ENCODE assay signal across 16 cellular contexts in genomic region chr6:15952231-15953151, GRCh38.
DNase-seq lines count a peak whose midpoint lies in the region; ATAC-seq and TF ChIP-seq lines count a peak whose summit lies in the region.
"Had no signal": no experiment of that assay in that cellular context is flagged by ENCODE, and none has a peak within 500 bp of the region (broad histone marks: within the 10 kb centered on the region; RNA-seq: fewer than 3 reads in every experiment).

No MANE protein-coding gene starts in this region.

- no peaks in the 10 kb centered on the region for H4K20me1 ChIP-seq in BLaER1
- H4K20me1 ChIP-seq in MM.1S (ENCODE audit: insufficient read depth, low read length), result no peaks in the 10 kb centered on the region
- no peaks in the 10 kb centered on the region for H4K20me1 ChIP-seq in neural progenitor cell (ENCODE audit: low read depth)

- H3F3A ChIP-seq in MM.1S (ENCODE audit: insufficient read depth, low read length) (peaks cover 6% of the 10 kb centered on the region; the same call in 1 of the 2 replicates), neural progenitor cell (ENCODE audit: low read depth) (no peaks in the 10 kb centered on the region)

- H3K27ac Mint-ChIP-seq in endodermal cell (no peak overlapping the region), neural progenitor cell (peak overlapping the region; percentile 10)
- H3K27ac Mint-ChIP-seq: activated B cell treated with CpG ODN at 0.5 μM for 24 hours; activated T-helper 17 cell treated with anti-CD3 and anti-CD28 coated beads, Interleukin-2, amount 50 U/mL, for 72 hours; memory B cell; stimulated activated naive B cell treated with anti-CD40 and anti-IgM and Interleukin-4, amounts not matched to agents 10 μg/mL and 1 μg/mL and 100 μg/mL, for 72 hours had no signal

- in situ Hi-C loops in ACHN (cut with HindIII; ENCODE audit: low pct_ligation_motif_present, low pct_unique_long_range_greater_than_20kb, low sequenced_read_pairs), result no loop called here

- no peaks in the 10 kb centered on the region for H3K36me3 ChIP-seq in BLaER1
- no peaks in the 10 kb centered on the region for H3K36me3 ChIP-seq in MM.1S (replicated peaks; ENCODE audit: insufficient read depth, low read length)
- no peaks in the 10 kb centered on the region for H3K36me3 ChIP-seq in endodermal cell (ENCODE audit: control insufficient read depth, insufficient read depth, low read length)
- no peaks in the 10 kb centered on the region for H3K36me3 ChIP-seq in neural progenitor cell

- WGBS in endodermal cell (ENCODE audit: insufficient coverage in 1 of 2, insufficient read length in 1 of 2), 2 experiments, result 86 to 92% methylated on average over 6 to 8 of the region's 8 CpGs

- ATAC-seq in HG03342 (IDR thresholded peaks at IDR 0.05; ENCODE audit: unreplicated experiment), result no peak
- ATAC-seq: activated T-helper 17 cell treated with anti-CD3 and anti-CD28 coated beads, Interleukin-2, amount 50 U/mL, for 72 hours had no signal

- H3K9ac ChIP-seq in BLaER1 (no peak overlapping the region), MM.1S (ENCODE audit: low read length) (no peak overlapping the region), endodermal cell (ENCODE audit: extremely low read depth, low read length, poor library complexity, severe bottlenecking) (no peak overlapping the region), neural progenitor cell (no peak overlapping the region)

- H3K4me2 ChIP-seq in BLaER1 (peak overlapping the region; percentile 68), MM.1S (ENCODE audit: low read depth, low read length) (0 out of 2 replicates have a peak overlapping the region, but pooled peaks have one; percentile 10), neural progenitor cell (no peak overlapping the region)

- no peaks in the 10 kb centered on the region for H3K9me2 ChIP-seq in MM.1S (replicated peaks; ENCODE audit: insufficient read depth, low read length)

- H3K4me3 Mint-ChIP-seq in endodermal cell (no peak overlapping the region), neural progenitor cell (no peak overlapping the region)
- H3K4me3 Mint-ChIP-seq: activated B cell treated with CpG ODN at 0.5 μM for 24 hours; activated T-helper 17 cell treated with anti-CD3 and anti-CD28 coated beads, Interleukin-2, amount 50 U/mL, for 72 hours; central memory CD8-positive, alpha-beta T cell; memory B cell; stimulated activated naive B cell treated with anti-CD40 and anti-IgM and Interleukin-4, amounts not matched to agents 10 μg/mL and 1 μg/mL and 100 μg/mL, for 72 hours had no signal

- H3K27me3 ChIP-seq in BLaER1 (no peaks in the 10 kb centered on the region), MM.1S (replicated peaks; ENCODE audit: insufficient read depth, low read length) (no peaks in the 10 kb centered on the region), endodermal cell (ENCODE audit: control insufficient read depth, insufficient read depth, low read length, poor library complexity, severe bottlenecking) (no peaks in the 10 kb centered on the region), neural progenitor cell (no peaks in the 10 kb centered on the region)

- H3K79me2 ChIP-seq in MM.1S (ENCODE audit: low read length) (no peaks in the 10 kb centered on the region), neural progenitor cell (ENCODE audit: low read depth) (no peaks in the 10 kb centered on the region)

- TF ChIP-seq CTCF in MM.1S (IDR thresholded peaks at IDR 0.05; ENCODE audit: low read length), result no peak
- peak; percentile 25 for TF ChIP-seq CTCF in endodermal cell (conservative IDR thresholded peaks at IDR 0.05)
- TF ChIP-seq CTCF in neural progenitor cell (IDR thresholded peaks at IDR 0.05), result no peak

- H3K27me3 Mint-ChIP-seq in endodermal cell (ENCODE audit: insufficient read depth), result no peaks in the 10 kb centered on the region
- H3K27me3 Mint-ChIP-seq in neural progenitor cell (ENCODE audit: insufficient read depth, low read depth), result peaks cover 3% of the 10 kb centered on the region
- H3K27me3 Mint-ChIP-seq: activated B cell treated with CpG ODN at 0.5 μM for 24 hours; activated T-helper 17 cell treated with anti-CD3 and anti-CD28 coated beads, Interleukin-2, amount 50 U/mL, for 72 hours; central memory CD8-positive, alpha-beta T cell had no signal

- no peaks in the 10 kb centered on the region for H3K36me3 Mint-ChIP-seq in endodermal cell (ENCODE audit: low read depth)
- no peaks in the 10 kb centered on the region for H3K36me3 Mint-ChIP-seq in neural progenitor cell
- H3K36me3 Mint-ChIP-seq: memory B cell had no signal

- H3K4me1 ChIP-seq in BLaER1, result peaks cover 40% of the 10 kb centered on the region
- peaks cover 19% of the 10 kb centered on the region for H3K4me1 ChIP-seq in MM.1S (ENCODE audit: low read length)
- H3K4me1 ChIP-seq in endodermal cell (ENCODE audit: control insufficient read depth, insufficient read depth, low read length), result peaks cover 16% of the 10 kb centered on the region
- H3K4me1 ChIP-seq in neural progenitor cell, result peaks cover 7% of the 10 kb centered on the region

- H3K9me3 ChIP-seq in BLaER1, result no peaks in the 10 kb centered on the region
- H3K9me3 ChIP-seq in MM.1S (replicated peaks; ENCODE audit: insufficient read depth, low read length), result no peaks in the 10 kb centered on the region
- no peaks in the 10 kb centered on the region for H3K9me3 ChIP-seq in endodermal cell (ENCODE audit: control insufficient read depth, low read length)
- no peaks in the 10 kb centered on the region for H3K9me3 ChIP-seq in neural progenitor cell (ENCODE audit: low read depth)

- H3K4me3 ChIP-seq in BLaER1, result no peak overlapping the region
- H3K4me3 ChIP-seq in MM.1S (ENCODE audit: low read length), result no peak overlapping the region
- H3K4me3 ChIP-seq in endodermal cell (ENCODE audit: low read length), result no peak overlapping the region
- H3K4me3 ChIP-seq in neural progenitor cell, result no peak overlapping the region

- no peak for DNase-seq in MM.1S
- DNase-seq in endodermal cell, result no peak
- DNase-seq in neural progenitor cell (ENCODE audit: low spot score), result no peak
- no peak for DNase-seq in ACHN
- DNase-seq in NCI-H510A treated with DMSO at 0.1 percent for 48 hours (lab: John Stamatoyannopoulos, UW), result no peak
- no peak for DNase-seq in cortex of kidney (lab: John Stamatoyannopoulos, UW)
- DNase-seq: activated B cell treated with CpG ODN at 0.5 μM for 24 hours; activated CD8-positive, alpha-beta memory T cell treated with anti-CD3 and anti-CD28 coated beads for 24 hours; Karpas-422; NCI-H187; stimulated activated naive B cell treated with anti-CD40 and anti-IgM and Interleukin-4, amounts not matched to agents 10 μg/mL and 1 μg/mL and 100 μg/mL, for 72 hours had no signal

- H3K4me1 Mint-ChIP-seq in endodermal cell (peaks cover 68% of the 10 kb centered on the region), neural progenitor cell (peaks cover 28% of the 10 kb centered on the region)

- H3K27ac ChIP-seq in BLaER1, result no peak overlapping the region
- peak overlapping the region; percentile 14; the same call in 1 of the 2 replicates for H3K27ac ChIP-seq in MM.1S (ENCODE audit: low read length)
- H3K27ac ChIP-seq in endodermal cell (ENCODE audit: low read depth, low read length), result no peak overlapping the region
- H3K27ac ChIP-seq in neural progenitor cell, result no peak overlapping the region

- peaks cover 2% of the 10 kb centered on the region for H3K9me3 Mint-ChIP-seq in endodermal cell
- H3K9me3 Mint-ChIP-seq in neural progenitor cell, result no peaks in the 10 kb centered on the region
- H3K9me3 Mint-ChIP-seq: activated B cell treated with CpG ODN at 0.5 μM for 24 hours; activated T-helper 17 cell treated with anti-CD3 and anti-CD28 coated beads, Interleukin-2, amount 50 U/mL, for 72 hours; central memory CD8-positive, alpha-beta T cell; memory B cell had no signal

- H2AFZ ChIP-seq in MM.1S (ENCODE audit: low read length) (peak overlapping the region; percentile 29; the same call in 1 of the 2 replicates), neural progenitor cell (replicated peaks) (no peak overlapping the region)
